In genomic region chr7:66627151-66627681, GRCh38 we compare ENCODE assay signal across 8 cellular contexts. TPM values are rescaled to one million over a fixed set of nuclear protein-coding genes. Genes with fewer than 3 reads are reported as not detected.
DNase-seq lines count a peak whose midpoint lies in the region; ATAC-seq, FAIRE-seq and TF ChIP-seq lines count a peak whose summit lies in the region.

No MANE protein-coding gene starts in this region.

- no peaks in the 10 kb centered on the region for H3K9me3 ChIP-seq in left ventricle myocardium inferior (replicated peaks)
- H3K9me3 ChIP-seq in T-helper 17 cell (ENCODE audit: control insufficient read depth, low read length, poor library complexity, severe bottlenecking): no peaks in the 10 kb centered on the region
- no peaks in the 10 kb centered on the region for H3K9me3 ChIP-seq in vagina

- ATAC-seq in left cardiac atrium: no peak
- ATAC-seq in T-helper 17 cell: no peak

- H3K4me3 Mint-ChIP-seq in T-helper 17 cell: peak overlapping the region; percentile 91

- no peak for FAIRE-seq in D721Med (lab: Jason Lieb, UNC)

- no peaks in the 10 kb centered on the region for H3K27me3 Mint-ChIP-seq in T-helper 17 cell

- H3K36me3 ChIP-seq in left ventricle myocardium inferior: no peaks in the 10 kb centered on the region
- H3K36me3 ChIP-seq in vagina: no peaks in the 10 kb centered on the region

- no peak overlapping the region for H3K27ac Mint-ChIP-seq in T-helper 17 cell

- H3K4me1 ChIP-seq in left ventricle myocardium inferior (peaks cover 27% of the 10 kb centered on the region), vagina (peaks cover 25% of the 10 kb centered on the region)

- peaks cover 33% of the 10 kb centered on the region for H3K4me1 Mint-ChIP-seq in T-helper 17 cell

- H3K27me3 ChIP-seq in left ventricle myocardium inferior (ENCODE audit: low read depth) (no peaks in the 10 kb centered on the region), vagina (no peaks in the 10 kb centered on the region)

- H3K4me3 ChIP-seq in left ventricle myocardium inferior (peak overlapping the region; percentile 82), vagina (peak overlapping the region in 1 of 2 donors; percentile 59)

- TF ChIP-seq POLR2A in vagina (IDR thresholded peaks at IDR 0.05): no peak

- H3K27ac ChIP-seq in left ventricle myocardium inferior (replicated peaks) (peak overlapping the region; percentile 99), vagina (peak overlapping the region; percentile 98)

- no peak for TF ChIP-seq CTCF in left ventricle myocardium inferior (IDR thresholded peaks at IDR 0.05; ENCODE audit: borderline replicate concordance)
- TF ChIP-seq CTCF in vagina (IDR thresholded peaks at IDR 0.05): no peak
- TF ChIP-seq CTCF in D721Med (IDR thresholded peaks at IDR 0.05; ENCODE audit: insufficient read depth, missing control alignments): no peak

- no peaks in the 10 kb centered on the region for H3K36me3 Mint-ChIP-seq in T-helper 17 cell (ENCODE audit: low read depth)

- intact Hi-C loops in left ventricle myocardium inferior (cut with micrococcal nuclease) (no loop called here), left cardiac atrium (cut with DNase I) (loop anchor here in 1 of 2 donors (5.0 kb wide), 1 partner anchor 35 kb away; no protein-coding TSS in a partner anchor), vagina (cut with DNase I) (loop anchor here (5.0 kb wide), 1 partner anchor 35 kb away; no protein-coding TSS in a partner anchor)

- no peak for DNase-seq in left ventricle myocardium inferior
- DNase-seq in left cardiac atrium: no peak
- DNase-seq in T-helper 17 cell: no peak
- peak; percentile 29 for DNase-seq in left kidney (ENCODE audit: low read depth, low spot score)
- no peak for DNase-seq in vagina (ENCODE audit: extremely low spot score in 2 of 2)
- no peak for DNase-seq in D721Med (ENCODE audit: insufficient read length, low spot score)
- no peak for DNase-seq in occipital lobe (lab: John Stamatoyannopoulos, UW)
- no peak for DNase-seq in activated CD4-positive, alpha-beta T cell treated with anti-CD3 and anti-CD28 coated beads, Interleukin-2, amount 50 U/mL, for 4 hours

RNA-seq across cellular contexts. Expression of gene KCTD7, which starts 1.5 kb away (rescaled TPM):
- total RNA-seq in left ventricle myocardium inferior (10.8 TPM), left cardiac atrium (10 to 100 TPM in 1 of 2 donors, 1 to 10 TPM in 1; 9.2 to 11.3 TPM), T-helper 17 cell (10 to 100 TPM; 27.0 to 32.2 TPM), vagina (20.6 TPM), occipital lobe (31.8 TPM)
